In genomic region chr5:43202380-43202779, GRCh38 we compare ENCODE assay signal across 30 cellular contexts. TPM values are rescaled to one million over a fixed set of nuclear protein-coding genes. Genes with fewer than 3 reads are reported as not detected.
"Had no signal": no experiment of that assay in that cellular context is flagged by ENCODE, and none has a peak within 500 bp of the region (broad histone marks: within the 10 kb centered on the region; RNA-seq: fewer than 3 reads in every experiment).

No MANE protein-coding gene starts in this region.

- H3K27ac Mint-ChIP-seq: immature natural killer cell; memory B cell; mesothelial cell of epicardium; naive B cell; natural killer cell treated with Interleukin-12 subunit alpha and Interleukin-12 subunit beta and Interleukin-15 and Interleukin-18, amount 100 ng/mL, for 72 hours had no signal

- ATAC-seq: left lobe of liver; mucosa of descending colon; natural killer cell treated with Interleukin-12 subunit alpha and Interleukin-12 subunit beta and Interleukin-15 and Interleukin-18, amount 100 ng/mL, for 72 hours; sciatic nerve; stimulated activated naive CD8-positive, alpha-beta T cell treated with anti-CD3 and anti-CD28 coated beads, Interleukin-15, Interleukin-2, amounts not matched to agents 100 U/mL and 50 U/mL, for 24 hours; upper lobe of right lung had no signal

- H3K36me3 ChIP-seq: colonic mucosa, esophagus squamous epithelium, prostate gland, right atrium auricular region, thoracic aorta, transverse colon, upper lobe of right lung, uterus had no signal

- H3K36me3 Mint-ChIP-seq: immature natural killer cell; mesothelial cell of epicardium; natural killer cell treated with Interleukin-12 subunit alpha and Interleukin-12 subunit beta and Interleukin-15 and Interleukin-18, amount 100 ng/mL, for 72 hours had no signal

- H3K9me3 ChIP-seq: colonic mucosa, esophagus squamous epithelium, mucosa of descending colon, prostate gland, right atrium auricular region, thoracic aorta, transverse colon, upper lobe of right lung, uterus had no signal

- H3K4me3 Mint-ChIP-seq: immature natural killer cell; memory B cell; mesothelial cell of epicardium; naive B cell; natural killer cell treated with Interleukin-12 subunit alpha and Interleukin-12 subunit beta and Interleukin-15 and Interleukin-18, amount 100 ng/mL, for 72 hours; neural crest cell had no signal

- DNase-seq: colonic mucosa; dermis blood vessel endothelial cell; effector memory CD4-positive, alpha-beta T cell; erythroblast; esophagus squamous epithelium; hypothalamus; immature natural killer cell; islet precursor cell; mucosa of descending colon; naive B cell; stimulated activated CD4-positive, alpha-beta T cell treated with anti-CD3 and anti-CD28 coated beads, Interleukin-12 subunit alpha, Interleukin-12 subunit beta, amount 100 ng/mL, for 4 hours; stimulated activated CD4-positive, alpha-beta T cell treated with anti-CD3 and anti-CD28 coated beads, Interleukin-1b, Interleukin-23, amount 100 ng/mL, for 48 hours; stimulated activated CD4-positive, alpha-beta T cell treated with anti-CD3 and anti-CD28 coated beads, Interleukin-4, amount 100 ng/mL, for 1 hour; stimulated activated CD8-positive, alpha-beta memory T cell treated with anti-CD3 and anti-CD28 coated beads, Interleukin-4, amount 100 ng/mL, for 48 hours; stimulated activated naive CD8-positive, alpha-beta T cell treated with anti-CD3 and anti-CD28 coated beads, Interleukin-15, Interleukin-2, amounts not matched to agents 100 U/mL and 50 U/mL, for 24 hours; transverse colon; upper lobe of right lung; uterus had no signal

- H3K27ac ChIP-seq: colonic mucosa, esophagus squamous epithelium, prostate gland, right atrium auricular region, thoracic aorta, transverse colon, upper lobe of right lung, uterus had no signal

- H3K4me2 ChIP-seq: smooth muscle cell had no signal

- H3K27me3 ChIP-seq: colonic mucosa, esophagus squamous epithelium, right atrium auricular region, transverse colon, upper lobe of right lung, uterus had no signal

- H3K4me1 Mint-ChIP-seq: immature natural killer cell, memory B cell, mesothelial cell of epicardium, naive B cell, neural crest cell had no signal

- H3K9me3 Mint-ChIP-seq: mesothelial cell of epicardium; natural killer cell treated with Interleukin-12 subunit alpha and Interleukin-12 subunit beta and Interleukin-15 and Interleukin-18, amount 100 ng/mL, for 72 hours; neural crest cell had no signal

- H3K4me1 ChIP-seq: colonic mucosa, esophagus squamous epithelium, prostate gland, right atrium auricular region, transverse colon, upper lobe of right lung, uterus had no signal

- H3K4me3 ChIP-seq: colonic mucosa, esophagus squamous epithelium, lung, mucosa of descending colon, prostate gland, right atrium auricular region, smooth muscle cell, thoracic aorta, transverse colon, upper lobe of right lung, uterus had no signal

RNA-seq across cellular contexts. Expression of gene NIM1K, which starts 10.4 kb away (rescaled TPM):
- total RNA-seq: liver had no signal
